In the genomic region with DNA sequence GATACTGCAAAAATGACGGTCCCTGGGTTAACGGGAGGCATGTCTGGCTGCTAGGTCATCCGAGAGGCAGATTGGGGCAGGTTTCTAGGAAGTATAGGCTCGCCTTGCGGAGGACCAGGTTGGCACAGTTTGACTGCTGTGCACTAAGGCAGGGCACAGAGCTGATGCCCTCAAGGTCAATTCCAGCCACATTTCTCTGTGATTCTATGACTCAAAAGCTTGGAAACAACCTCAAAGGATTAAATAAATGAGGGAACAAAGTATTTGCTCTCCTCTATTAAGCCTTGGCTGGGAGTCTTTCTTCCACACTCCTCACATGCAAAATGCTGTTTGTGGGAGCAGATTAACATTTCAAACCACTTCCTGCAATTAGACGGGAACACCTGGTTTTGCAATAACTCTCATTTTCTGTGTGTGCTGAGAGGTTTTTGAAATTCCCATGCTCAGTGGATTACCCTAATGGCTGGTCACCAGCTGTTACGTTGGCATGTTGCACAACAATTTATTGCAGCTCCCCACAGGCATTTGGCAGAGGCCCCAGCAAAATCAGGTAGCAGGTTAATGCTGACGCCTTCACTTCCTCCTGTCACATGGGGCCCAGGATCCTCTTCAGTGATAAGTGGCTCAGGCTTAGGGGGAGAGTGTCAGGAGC, we compare ENCODE assay signal across 8 cellular contexts.
A peak's percentile ranks its signal among the peaks of the same experiment; 100 is the strongest.
DNase-seq lines count a peak whose midpoint lies in the region; ATAC-seq, FAIRE-seq and TF ChIP-seq lines count a peak whose summit lies in the region.

No MANE protein-coding gene starts in this region.

- peak; percentile 64 for FAIRE-seq in islet of Langerhans (lab: Jason Lieb, UNC)

- DNase-seq in DMS79 treated with DMSO at 0.1 percent for 48 hours (lab: John Stamatoyannopoulos, UW) (peak; percentile 88), NCI-H1092 (lab: John Stamatoyannopoulos, UW) (peak; percentile 80), T1000 (lab: John Stamatoyannopoulos, UW) (peak; percentile 32), HEK293T (ENCODE audit: extremely low spot score) (no peak)
- no peak for DNase-seq in activated CD4-positive, alpha-beta T cell treated with anti-CD3 and anti-CD28 coated beads for 4 hours
- DNase-seq in activated CD4-positive, alpha-beta T cell treated with anti-CD3 and anti-CD28 coated beads for 48 hours: no peak

- ATAC-seq in GM18511 (IDR thresholded peaks at IDR 0.05; ENCODE audit: unreplicated experiment): no peak

- CTCF ChIA-PET in HEK293T (lab: Yijun Ruan, JAX): no interaction called here

- POLR2A ChIA-PET in HEK293T (lab: Yijun Ruan, JAX): no interaction called here

TF ChIP-seq in HEK293T, 16 proteins besides CTCF, POLR2A, EP300 and RAD21:
- TF ChIP-seq HDGF (IDR thresholded peaks at IDR 0.05; ENCODE audit: borderline replicate concordance) (no peak), BHLHE40 (IDR thresholded peaks at IDR 0.05; ENCODE audit: borderline replicate concordance) (no peak), FOXK2 (IDR thresholded peaks at IDR 0.05) (no peak), ELF4 (IDR thresholded peaks at IDR 0.05) (no peak), FOXM1 (IDR thresholded peaks at IDR 0.05; ENCODE audit: borderline replicate concordance) (no peak), SP1 (IDR thresholded peaks at IDR 0.05) (no peak), SUZ12 (IDR thresholded peaks at IDR 0.05) (no peak), ARNT (IDR thresholded peaks at IDR 0.05) (no peak), ZNF384 (IDR thresholded peaks at IDR 0.05) (no peak)
- TF ChIP-seq, protein P1, sequence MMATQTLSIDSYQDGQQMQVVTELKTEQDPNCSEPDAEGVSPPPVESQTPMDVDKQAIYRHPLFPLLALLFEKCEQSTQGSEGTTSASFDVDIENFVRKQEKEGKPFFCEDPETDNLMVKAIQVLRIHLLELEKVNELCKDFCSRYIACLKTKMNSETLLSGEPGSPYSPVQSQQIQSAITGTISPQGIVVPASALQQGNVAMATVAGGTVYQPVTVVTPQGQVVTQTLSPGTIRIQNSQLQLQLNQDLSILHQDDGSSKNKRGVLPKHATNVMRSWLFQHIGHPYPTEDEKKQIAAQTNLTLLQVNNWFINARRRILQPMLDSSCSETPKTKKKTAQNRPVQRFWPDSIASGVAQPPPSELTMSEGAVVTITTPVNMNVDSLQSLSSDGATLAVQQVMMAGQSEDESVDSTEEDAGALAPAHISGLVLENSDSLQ (IDR thresholded peaks at IDR 0.05): no peak

Comparison
In these comparisons a context has a peak if more than half of its experiments do, and no peak if none do; other contexts are left out.
1. DNase-seq: peak in DMS79 treated with DMSO at 0.1 percent for 48 hours (single experiment), NCI-H1092 (single experiment) and T1000 (single experiment); none in activated CD4-positive, alpha-beta T cell treated with anti-CD3 and anti-CD28 coated beads for 4 hours (0 of 2), activated CD4-positive, alpha-beta T cell treated with anti-CD3 and anti-CD28 coated beads for 48 hours (single experiment) and HEK293T (single experiment).